ENCODE assay signal across 8 cellular contexts in the genomic region with DNA sequence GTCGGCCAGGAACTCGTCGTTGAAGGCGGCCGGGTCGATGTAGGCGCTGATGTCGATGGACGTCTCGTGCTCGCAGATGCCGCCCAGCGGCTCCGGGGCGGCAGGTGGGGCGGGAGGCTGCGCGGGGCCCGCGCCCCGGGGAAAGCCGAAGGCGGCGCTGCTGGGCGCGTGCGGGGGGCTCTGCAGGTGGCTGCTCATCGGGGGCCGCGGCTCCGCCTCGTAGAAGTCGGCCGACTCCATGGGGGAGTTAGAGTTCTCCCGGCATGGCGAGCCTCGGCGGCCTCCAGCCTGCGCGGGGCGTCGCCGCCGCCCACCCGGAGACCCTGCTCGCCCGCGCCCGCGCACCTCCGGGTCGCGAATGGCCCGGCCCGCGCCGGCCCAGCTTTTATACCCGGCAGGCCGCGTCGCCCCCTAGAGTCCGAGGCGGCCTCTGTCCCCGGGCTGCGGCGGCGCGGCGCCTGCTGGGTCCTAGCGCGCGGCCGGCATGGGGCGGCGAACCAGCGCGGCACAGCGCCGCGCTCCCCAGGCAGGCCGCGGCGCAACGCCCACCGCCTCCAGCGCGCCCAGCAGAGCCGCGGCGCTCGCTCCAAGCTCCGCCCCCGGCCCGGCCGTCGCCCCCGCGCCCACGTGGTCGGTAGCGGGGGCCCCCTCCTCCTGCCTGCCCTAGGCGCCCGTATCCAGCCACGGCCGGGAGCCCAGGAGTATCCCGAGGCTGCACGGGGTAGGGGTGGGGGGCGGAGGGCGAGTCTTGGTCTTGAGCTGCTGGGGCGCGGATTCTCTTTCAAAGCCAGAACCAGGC. TPM values are rescaled to one million over a fixed set of nuclear protein-coding genes. Genes with fewer than 3 reads are reported as not detected.
DNase-seq lines count a peak whose midpoint lies in the region; ATAC-seq and TF ChIP-seq lines count a peak whose summit lies in the region.

Gene CEBPA, minus strand, starts transcription at position 360 of the 799 bp plus-strand sequence. Its CDS starts 120 bp downstream, at position 240.

- H3K4me3 ChIP-seq in right cardiac atrium (ENCODE audit: low read length): peak within 1 kb of the TSS; percentile 71
- peak within 1 kb of the TSS; percentile 74 to 81 for H3K4me3 ChIP-seq in prostate gland

- DNase-seq in EL (peak; percentile 79), SKM-1 (lab: John Stamatoyannopoulos, UW; ENCODE audit: unreplicated experiment) (peak; percentile 81), amygdala (lab: John Stamatoyannopoulos, UW) (peak in 41 of 56 donors; percentile 19 to 87 (median 66)), right cardiac atrium (peak; percentile 84 to 94 (median 92)), prostate gland (ENCODE audit: low spot score) (peak; percentile 87)
- DNase-seq in effector CD8-positive, alpha-beta T cell (lab: John Stamatoyannopoulos, UW): no peak

- intact Hi-C loops in right cardiac atrium (cut with DNase I) (loop anchor here in 1 of 4 donors (10.0 kb wide), 1 partner anchor 72 kb away; the partner anchor contains the start of gene CEBPG), prostate gland (cut with DNase I) (loop anchor here (5.0 kb wide), 3 partner anchors 60 to 85 kb away; partner anchors contain the start of gene CEBPG)

- ATAC-seq in GM21786 (IDR thresholded peaks at IDR 0.05; ENCODE audit: unreplicated experiment) (peak; percentile 75), right cardiac atrium (peak; percentile 92)

- H3K27me3 ChIP-seq in right cardiac atrium (ENCODE audit: control insufficient read depth, insufficient read depth) (no peaks in the 10 kb centered on the region), prostate gland (replicated peaks; ENCODE audit: insufficient read depth) (no peaks in the 10 kb centered on the region)

- peak; percentile 98 for TF ChIP-seq POLR2A in prostate gland (IDR thresholded peaks at IDR 0.05)

- H3K36me3 ChIP-seq in prostate gland: no peaks in the 10 kb centered on the region

- H3K4me1 ChIP-seq in right cardiac atrium (ENCODE audit: control insufficient read depth, insufficient read depth, low read length) (no peaks in the 10 kb centered on the region), prostate gland (replicated peaks) (peaks cover 20% of the 10 kb centered on the region)

- H3K9me3 ChIP-seq in right cardiac atrium (ENCODE audit: control insufficient read depth, low read length) (no peaks in the 10 kb centered on the region), prostate gland (no peaks in the 10 kb centered on the region)

- peak within 1 kb of the TSS; percentile 5 for H3K27ac ChIP-seq in right cardiac atrium (ENCODE audit: low read length)
- peak within 1 kb of the TSS; percentile 95 to 97 for H3K27ac ChIP-seq in prostate gland

- TF ChIP-seq CTCF in LNCAP (IDR thresholded peaks at IDR 0.05): peak; percentile 71
- peak; percentile 20 to 93 (median 77) for TF ChIP-seq CTCF in prostate gland (IDR thresholded peaks at IDR 0.05)

- WGBS in right cardiac atrium: under 1% methylated on average over 111 of the region's 111 CpGs
- 2% methylated on average over 18 of the region's 111 CpGs for WGBS in prostate gland

RNA-seq across cellular contexts. Expression of gene CEBPA, which starts in this region (rescaled TPM):
- total RNA-seq in right cardiac atrium (1 to 10 TPM; 2.1 to 5.2 (median 3.3) TPM), prostate gland (10 to 100 TPM; 25.2 to 58.7 TPM)
- 8.7 TPM for polyA plus RNA-seq in right cardiac atrium

Comparison
In these comparisons a context has a peak if more than half of its experiments do, and no peak if none do; other contexts are left out.
1. RNA of gene CEBPA (total RNA-seq): 25.2 to 58.7 TPM in prostate gland; 2.1 to 5.2 TPM in right cardiac atrium; every median in the first group is over 4 times any median in the second.